18 cellular contexts compared by ENCODE assay signal in the genomic region with DNA sequence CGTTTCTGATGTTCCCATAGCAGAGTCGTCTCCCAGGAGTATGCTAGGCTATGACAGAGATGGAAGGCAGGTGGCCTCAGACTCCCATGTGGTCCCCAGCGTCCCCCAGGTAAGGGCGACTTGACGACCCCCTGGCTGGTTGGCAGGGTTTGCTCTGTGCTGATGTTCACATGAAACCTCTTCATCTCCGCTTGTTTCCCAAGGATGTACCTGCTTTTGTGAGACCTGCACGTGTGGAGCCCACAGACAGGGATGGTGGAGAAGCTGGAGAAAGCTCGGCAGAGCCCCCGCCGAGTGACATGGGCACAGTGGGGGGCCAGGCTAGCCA.
A peak's percentile ranks its signal among the peaks of the same experiment; 100 is the strongest.
DNase-seq lines count a peak whose midpoint lies in the region; ATAC-seq and TF ChIP-seq lines count a peak whose summit lies in the region.
"Had no signal": no experiment of that assay in that cellular context is flagged by ENCODE, and none has a peak within 500 bp of the region (broad histone marks: within the 10 kb centered on the region; RNA-seq: fewer than 3 reads in every experiment).

No MANE protein-coding gene starts in this region.

- H4K20me1 ChIP-seq in BLaER1 = no peaks in the 10 kb centered on the region
- H4K20me1 ChIP-seq in OCI-LY1 (ENCODE audit: insufficient read depth, low read length) = no peaks in the 10 kb centered on the region
- H4K20me1 ChIP-seq in neural progenitor cell (ENCODE audit: low read depth) = no peaks in the 10 kb centered on the region

- H3K9me3 ChIP-seq in BLaER1 = no peaks in the 10 kb centered on the region
- H3K9me3 ChIP-seq in OCI-LY1 (ENCODE audit: low read length) = no peaks in the 10 kb centered on the region
- no peaks in the 10 kb centered on the region for H3K9me3 ChIP-seq in neural progenitor cell (ENCODE audit: low read depth)
- H3K9me3 ChIP-seq: Caco-2 had no signal

- H3K27ac Mint-ChIP-seq in neural progenitor cell = peak overlapping the region; percentile 64
- H3K27ac Mint-ChIP-seq: B cell; CD14-positive monocyte; CD8-positive, alpha-beta T cell; IgD-negative memory B cell had no signal

- no peaks in the 10 kb centered on the region for H3K9me2 ChIP-seq in OCI-LY1 (ENCODE audit: low read depth, low read length)

- peaks cover 4% of the 10 kb centered on the region for H3K36me3 Mint-ChIP-seq in neural progenitor cell
- H3K36me3 Mint-ChIP-seq: CD14-positive monocyte; CD8-positive, alpha-beta T cell; IgD-negative memory B cell had no signal

- H3K4me1 ChIP-seq in BLaER1 (peaks cover 88% of the 10 kb centered on the region), OCI-LY1 (ENCODE audit: insufficient read depth, low read length, severe bottlenecking) (peaks cover 91% of the 10 kb centered on the region), neural progenitor cell (peaks cover 6% of the 10 kb centered on the region)
- H3K4me1 ChIP-seq: Caco-2 had no signal

- H3K9ac ChIP-seq in BLaER1 = 0 out of 2 replicates have a peak overlapping the region, but pooled peaks have one; percentile 33
- H3K9ac ChIP-seq in OCI-LY1 (ENCODE audit: low read length) = no peak overlapping the region; the same call in 1 of the 2 replicates
- no peak overlapping the region for H3K9ac ChIP-seq in neural progenitor cell

- H3K4me3 Mint-ChIP-seq in neural progenitor cell = no peak overlapping the region
- H3K4me3 Mint-ChIP-seq: B cell; CD14-positive monocyte; CD8-positive, alpha-beta T cell; IgD-negative memory B cell had no signal

- H3K27ac ChIP-seq in BLaER1 (peak overlapping the region; percentile 71; the same call in 1 of the 2 replicates), OCI-LY1 (ENCODE audit: low read depth, low read length, poor library complexity, severe bottlenecking) (peak overlapping the region; percentile 100), neural progenitor cell (no peak overlapping the region)

- H3K4me3 ChIP-seq in BLaER1 (no peak overlapping the region), OCI-LY1 (ENCODE audit: low read depth, low read length, poor library complexity, severe bottlenecking) (no peak overlapping the region), neural progenitor cell (no peak overlapping the region)
- H3K4me3 ChIP-seq: GM12878 had no signal

- TF ChIP-seq CTCF in GM10266 (IDR thresholded peaks at IDR 0.05; ENCODE audit: control insufficient read depth, insufficient read depth, low read depth, missing control alignments) = no peak
- no peak for TF ChIP-seq CTCF in OCI-LY1 (IDR thresholded peaks at IDR 0.05; ENCODE audit: low read length)
- TF ChIP-seq CTCF in neural progenitor cell (IDR thresholded peaks at IDR 0.05) = no peak

- ATAC-seq in GM18907 (IDR thresholded peaks at IDR 0.05; ENCODE audit: unreplicated experiment) (no peak), HG03457 (IDR thresholded peaks at IDR 0.05; ENCODE audit: unreplicated experiment) (no peak)
- ATAC-seq: CD8-positive, alpha-beta T cell; GM12878 had no signal

- peak; percentile 29 for DNase-seq in GM10266 (ENCODE audit: extremely low spot score)
- DNase-seq in neural progenitor cell (ENCODE audit: low spot score) = no peak
- no peak for DNase-seq in HuH-7 (ENCODE audit: low spot score)
- no peak for DNase-seq in T-helper 9 cell
- DNase-seq: ACHN; Caco-2; CD8-positive, alpha-beta T cell; DND-41; GF-D8; KG1 had no signal

- H3K36me3 ChIP-seq in BLaER1 = 0 out of 2 replicates have a peak, but pooled peaks cover 6% of the 10 kb centered on the region
- peaks cover 39% of the 10 kb centered on the region for H3K36me3 ChIP-seq in OCI-LY1 (ENCODE audit: insufficient read depth, low read length)
- no peaks in the 10 kb centered on the region for H3K36me3 ChIP-seq in neural progenitor cell

- H3K27me3 ChIP-seq in BLaER1 (no peaks in the 10 kb centered on the region), OCI-LY1 (ENCODE audit: insufficient read depth, low read length) (no peaks in the 10 kb centered on the region), neural progenitor cell (no peaks in the 10 kb centered on the region)

- H3F3A ChIP-seq in OCI-LY1 (ENCODE audit: insufficient read depth, low read length) = peaks cover 5% of the 10 kb centered on the region; the same call in 1 of the 2 replicates
- H3F3A ChIP-seq in neural progenitor cell (ENCODE audit: low read depth) = no peaks in the 10 kb centered on the region

- H3K4me1 Mint-ChIP-seq in neural progenitor cell = peaks cover 32% of the 10 kb centered on the region
- H3K4me1 Mint-ChIP-seq: CD14-positive monocyte had no signal

- H2AFZ ChIP-seq in OCI-LY1 (ENCODE audit: low read length) (no peak overlapping the region), neural progenitor cell (replicated peaks) (no peak overlapping the region)

- H3K79me2 ChIP-seq in OCI-LY1 (ENCODE audit: insufficient read depth, low read length) = no peaks in the 10 kb centered on the region
- H3K79me2 ChIP-seq in neural progenitor cell (ENCODE audit: low read depth) = no peaks in the 10 kb centered on the region

- H3K27me3 Mint-ChIP-seq in neural progenitor cell (ENCODE audit: insufficient read depth, low read depth) = no peaks in the 10 kb centered on the region

- H3K9me3 Mint-ChIP-seq in neural progenitor cell = no peaks in the 10 kb centered on the region
- H3K9me3 Mint-ChIP-seq: CD14-positive monocyte; CD8-positive, alpha-beta T cell; IgD-negative memory B cell had no signal

- H3K4me2 ChIP-seq in BLaER1 = peak overlapping the region; percentile 93
- H3K4me2 ChIP-seq in OCI-LY1 (ENCODE audit: low read length) = no peak overlapping the region
- no peak overlapping the region for H3K4me2 ChIP-seq in neural progenitor cell
